ENCODE assay signal across 12 cellular contexts in the genomic region with DNA sequence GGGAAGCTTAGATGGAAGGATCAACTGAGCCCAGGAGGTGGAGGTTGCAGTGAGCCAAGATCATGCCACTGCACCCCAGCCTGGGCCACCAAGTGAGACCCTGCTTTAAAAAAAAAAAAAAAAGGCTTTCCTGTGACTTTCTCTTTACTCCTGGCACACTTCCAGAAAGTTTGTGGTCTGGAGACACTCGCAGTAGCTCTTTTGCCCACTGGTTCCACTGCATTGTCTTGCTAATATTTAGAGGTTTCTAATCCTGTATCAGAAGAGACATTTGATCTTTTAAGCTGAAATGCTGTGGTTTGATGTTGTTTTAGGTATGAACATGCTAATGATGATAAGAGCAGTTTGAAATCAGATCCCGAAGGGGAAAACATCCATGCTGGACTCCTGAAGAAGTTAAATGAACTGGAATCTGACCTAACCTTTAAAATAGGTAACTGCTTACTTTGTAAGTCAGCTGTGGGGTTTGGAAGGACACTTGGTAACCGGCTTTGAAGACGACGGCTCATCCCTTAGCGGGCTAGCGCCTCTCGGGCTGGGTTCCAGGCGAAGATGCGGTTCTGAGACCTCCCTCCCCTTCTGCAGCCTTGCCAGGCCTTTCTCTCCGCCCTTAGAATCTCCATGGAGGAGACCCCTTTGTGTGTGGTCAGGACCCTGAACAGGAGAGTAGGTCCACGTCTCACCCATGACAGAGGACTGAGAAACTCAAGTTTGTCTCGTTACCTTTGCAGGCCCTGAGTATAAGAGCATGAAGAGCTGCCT. TPM values are rescaled to one million over a fixed set of nuclear protein-coding genes. Genes with fewer than 3 reads are reported as not detected.
A peak's percentile ranks its signal among the peaks of the same experiment; 100 is the strongest.
DNase-seq lines count a peak whose midpoint lies in the region; ATAC-seq and TF ChIP-seq lines count a peak whose summit lies in the region.
"Had no signal": no experiment of that assay in that cellular context is flagged by ENCODE, and none has a peak within 500 bp of the region (broad histone marks: within the 10 kb centered on the region; RNA-seq: fewer than 3 reads in every experiment).

No MANE protein-coding gene starts in this region.

- no peaks in the 10 kb centered on the region for H3K9me3 ChIP-seq in CD8-positive, alpha-beta T cell (ENCODE audit: low read length)
- no peaks in the 10 kb centered on the region for H3K9me3 ChIP-seq in right atrium auricular region

- no peaks in the 10 kb centered on the region for H3K27me3 Mint-ChIP-seq in CD8-positive, alpha-beta T cell (ENCODE audit: low read depth)
- no peaks in the 10 kb centered on the region for H3K27me3 Mint-ChIP-seq in IgD-negative memory B cell
- H3K27me3 Mint-ChIP-seq in WTC11 (ENCODE audit: low read depth) = no peaks in the 10 kb centered on the region
- H3K27me3 Mint-ChIP-seq in immature natural killer cell (ENCODE audit: low read depth in 3 of 3) = peaks cover 0 to 3% (median 0%) of the 10 kb centered on the region in 3 donors
- no peaks in the 10 kb centered on the region for H3K27me3 Mint-ChIP-seq in mesothelial cell of epicardium (ENCODE audit: low read depth)

- H3K27me3 ChIP-seq in CD8-positive, alpha-beta T cell (ENCODE audit: insufficient read depth, low read length) = no peaks in the 10 kb centered on the region
- H3K27me3 ChIP-seq in right atrium auricular region = no peaks in the 10 kb centered on the region
- H3K27me3 ChIP-seq: hepatocyte had no signal

- H3K27ac Mint-ChIP-seq in CD8-positive, alpha-beta T cell = peak overlapping the region; percentile 16
- H3K27ac Mint-ChIP-seq in IgD-negative memory B cell (peak overlapping the region in 2 of 3 donors; percentile 23 to 81), WTC11 (peak overlapping the region; percentile 60; the same call in 1 of the 2 replicates), immature natural killer cell (peak overlapping the region in 3 of 6 donors; percentile 42 to 62 (median 60)), mesothelial cell of epicardium (no peak overlapping the region)

- H3K9me3 Mint-ChIP-seq in CD8-positive, alpha-beta T cell = no peaks in the 10 kb centered on the region
- H3K9me3 Mint-ChIP-seq in IgD-negative memory B cell (no peaks in the 10 kb centered on the region), WTC11 (no peaks in the 10 kb centered on the region), immature natural killer cell (no peaks in the 10 kb centered on the region), mesothelial cell of epicardium (no peaks in the 10 kb centered on the region)

- peaks cover 88% of the 10 kb centered on the region for H3K36me3 Mint-ChIP-seq in CD8-positive, alpha-beta T cell
- H3K36me3 Mint-ChIP-seq in IgD-negative memory B cell (no peaks in the 10 kb centered on the region), WTC11 (peaks cover 65% of the 10 kb centered on the region), immature natural killer cell (peaks cover 18 to 62% (median 23%) of the 10 kb centered on the region in 3 donors), mesothelial cell of epicardium (peaks cover 49% of the 10 kb centered on the region)

- CTCF ChIA-PET in CD8-positive, alpha-beta T cell (lab: Charles Lee) = interaction anchor here (0.8 kb wide), 1 partner anchor 20 kb away, joined by 3 read pairs; no protein-coding TSS in a partner anchor
- CTCF ChIA-PET in WTC11 (lab: Charles Lee) = interaction anchor here (0.6 to 0.9 kb wide), 2 partner anchors 23 to 622 kb away, joined by 3 read pairs; partner anchors contain the start of gene NTAN1

- H3K36me3 ChIP-seq in CD8-positive, alpha-beta T cell (ENCODE audit: insufficient read depth, low read length) = peaks cover 61% of the 10 kb centered on the region
- H3K36me3 ChIP-seq in right atrium auricular region = peaks cover 85% of the 10 kb centered on the region

- POLR2A ChIA-PET in CD8-positive, alpha-beta T cell (lab: Charles Lee) = interaction anchor here (1.1 kb wide), 1 partner anchor 11 kb away, joined by 3 read pairs; no protein-coding TSS in a partner anchor
- POLR2A ChIA-PET in WTC11 (lab: Charles Lee) = no interaction called here

- no peak for ATAC-seq in CD8-positive, alpha-beta T cell
- no peak for ATAC-seq in WTC11

- no peak overlapping the region for H3K27ac ChIP-seq in CD8-positive, alpha-beta T cell (ENCODE audit: low read depth, low read length)
- H3K27ac ChIP-seq in right atrium auricular region = peak overlapping the region; percentile 20 to 65
- H3K27ac ChIP-seq: hepatocyte had no signal

- no peak overlapping the region for H3K4me3 ChIP-seq in CD8-positive, alpha-beta T cell (ENCODE audit: low read depth, low read length)
- H3K4me3 ChIP-seq in right atrium auricular region = no peak overlapping the region
- H3K4me3 ChIP-seq: hepatocyte had no signal

- H3K4me1 ChIP-seq in CD8-positive, alpha-beta T cell (ENCODE audit: insufficient read depth, low read length) = peaks cover 21% of the 10 kb centered on the region
- peaks cover 0 to 27% of the 10 kb centered on the region in 2 donors for H3K4me1 ChIP-seq in right atrium auricular region

- TF ChIP-seq CTCF in CD8-positive, alpha-beta T cell (IDR thresholded peaks at IDR 0.05) = no peak
- TF ChIP-seq CTCF in WTC11 (IDR thresholded peaks at IDR 0.05) (no peak), right atrium auricular region (IDR thresholded peaks at IDR 0.05) (no peak), mesothelial cell of epicardium (IDR thresholded peaks at IDR 0.05; ENCODE audit: unreplicated experiment) (no peak)

- peaks cover 16% of the 10 kb centered on the region for H3K4me1 Mint-ChIP-seq in CD8-positive, alpha-beta T cell (ENCODE audit: low read depth)
- peaks cover 0 to 3% (median 0%) of the 10 kb centered on the region in 3 donors for H3K4me1 Mint-ChIP-seq in IgD-negative memory B cell
- H3K4me1 Mint-ChIP-seq in WTC11 = peaks cover 4% of the 10 kb centered on the region
- H3K4me1 Mint-ChIP-seq in immature natural killer cell = peaks cover 21 to 26% of the 10 kb centered on the region in 2 donors
- H3K4me1 Mint-ChIP-seq in mesothelial cell of epicardium = no peaks in the 10 kb centered on the region

- intact Hi-C loops in CD8-positive, alpha-beta T cell (cut with DNase I, micrococcal nuclease) = no loop called here

- DNase-seq in CD8-positive, alpha-beta T cell = no peak
- DNase-seq in WTC11 (ENCODE audit: low spot score) (no peak), right atrium auricular region (ENCODE audit: low spot score) (no peak), NCI-H345 (lab: John Stamatoyannopoulos, UW) (no peak), immature natural killer cell (no peak), mesothelial cell of epicardium (ENCODE audit: low spot score in 2 of 2, unreplicated experiment in 2 of 2) (no peak)
- no peak for DNase-seq in stimulated activated naive CD4-positive, alpha-beta T cell treated with Interleukin-2 at 50 U/mL for 16 hours (lab: John Stamatoyannopoulos, UW)
- DNase-seq: activated CD8-positive, alpha-beta memory T cell treated with anti-CD3 and anti-CD28 coated beads for 24 hours; COR-L47; NCI-H1930 had no signal

- H3K4me3 Mint-ChIP-seq in CD8-positive, alpha-beta T cell = no peak overlapping the region
- no peak overlapping the region for H3K4me3 Mint-ChIP-seq in IgD-negative memory B cell
- no peak overlapping the region for H3K4me3 Mint-ChIP-seq in WTC11
- peak overlapping the region in 1 of 5 donors; percentile 43 for H3K4me3 Mint-ChIP-seq in immature natural killer cell
- no peak overlapping the region for H3K4me3 Mint-ChIP-seq in mesothelial cell of epicardium

TF ChIP-seq in WTC11, 78 proteins besides CTCF, POLR2A, EP300 and RAD21:
- TF ChIP-seq FOXP1 (CRISPR knock-in tag; IDR thresholded peaks at IDR 0.05; ENCODE audit: borderline replicate concordance) (no peak), NFE2L1 (CRISPR knock-in tag; IDR thresholded peaks at IDR 0.05) (no peak), ZNF396 (CRISPR knock-in tag; IDR thresholded peaks at IDR 0.05; ENCODE audit: borderline replicate concordance) (no peak)
- TF ChIP-seq, protein P1, sequence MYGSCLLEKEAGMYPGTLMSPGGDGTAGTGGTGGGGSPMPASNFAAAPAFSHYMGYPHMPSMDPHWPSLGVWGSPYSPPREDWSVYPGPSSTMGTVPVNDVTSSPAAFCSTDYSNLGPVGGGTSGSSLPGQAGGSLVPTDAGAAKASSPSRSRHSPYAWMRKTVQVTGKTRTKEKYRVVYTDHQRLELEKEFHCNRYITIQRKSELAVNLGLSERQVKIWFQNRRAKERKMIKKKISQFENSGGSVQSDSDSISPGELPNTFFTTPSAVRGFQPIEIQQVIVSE (CRISPR knock-in tag; IDR thresholded peaks at IDR 0.05; ENCODE audit: borderline replicate concordance) = no peak
TF ChIP-seq in WTC11: peak in this region for 0.

RNA-seq across cellular contexts. Expression of gene NTAN1, which starts 23.1 kb away (rescaled TPM):
- total RNA-seq in CD8-positive, alpha-beta T cell = 10 to 100 TPM; 22.8 to 23.3 TPM
- polyA plus RNA-seq in IgD-negative memory B cell (58.0 TPM), immature natural killer cell (10 to 100 TPM; 45.6 to 83.6 (median 69.5) TPM)
- total RNA-seq in WTC11 (2021) (33.8 to 39.6 TPM (median 38.0 TPM) in 3 replicates), right atrium auricular region (10 to 100 TPM; 32.4 to 37.5 TPM), mesothelial cell of epicardium (22.1 to 23.3 TPM (median 22.8 TPM) in 3 replicates)

RNA-seq across cellular contexts. Expression of gene PDXDC1, which starts 57.9 kb away (rescaled TPM):
- total RNA-seq in CD8-positive, alpha-beta T cell = 10 to 100 TPM; 89.5 to 96.3 TPM
- polyA plus RNA-seq in IgD-negative memory B cell (31.7 TPM), immature natural killer cell (10 to 100 TPM; 14.0 to 54.1 (median 24.9) TPM)
- total RNA-seq in WTC11 (2021) (106 to 108 TPM (median 107 TPM) in 3 replicates), right atrium auricular region (10 to 100 TPM; 50.4 to 60.8 TPM), mesothelial cell of epicardium (108 to 115 TPM (median 111 TPM) in 3 replicates)
